In genomic region chr7:156493942-156494341, GRCh38 we compare ENCODE assay signal across 30 cellular contexts.
DNase-seq lines count a peak whose midpoint lies in the region; ATAC-seq, FAIRE-seq and TF ChIP-seq lines count a peak whose summit lies in the region.
"Had no signal": no experiment of that assay in that cellular context is flagged by ENCODE, and none has a peak within 500 bp of the region (broad histone marks: within the 10 kb centered on the region; RNA-seq: fewer than 3 reads in every experiment).

No MANE protein-coding gene starts in this region.

- CTCF ChIA-PET in MCF 10A (lab: Yijun Ruan, JAX) = no interaction called here

- DNase-seq in MCF 10A (ENCODE audit: unreplicated experiment) = peak; percentile 51
- no peak for DNase-seq in breast epithelium (ENCODE audit: low spot score in 2 of 2)
- peak; percentile 20 for DNase-seq in bronchial epithelial cell (ENCODE audit: low read depth)
- peak; percentile 16 for DNase-seq in glomerular visceral epithelial cell (ENCODE audit: extremely low spot score)
- DNase-seq in cortex of kidney (lab: John Stamatoyannopoulos, UW) = no peak
- no peak for DNase-seq in uterus
- DNase-seq in sciatic nerve (ENCODE audit: low spot score) = no peak
- DNase-seq: activated CD4-positive, alpha-beta T cell treated with anti-CD3 and anti-CD28 coated beads, Interleukin-2, amount 50 U/mL, for 1 hour; activated CD4-positive, CD25-positive, alpha-beta regulatory T cell; activated effector memory CD4-positive, alpha-beta T cell treated with anti-CD3 and anti-CD28 coated beads, Interleukin-2, amount 50 U/mL, for 16 hours; activated T-cell treated with anti-CD3 and anti-CD28 coated beads, Interleukin-2, amount 50 U/mL, for 24 hours; AML-193; anterior cingulate cortex; Calu3; CD4-positive, CD25-positive, alpha-beta regulatory T cell; DMS79; GF-D8; immature natural killer cell; left lung; NCI-H1092 treated with DMSO at 0.1 percent for 48 hours; NCI-H1694 treated with DMSO at 0.1 percent for 48 hours; SK-N-SH; stimulated activated CD4-positive, alpha-beta T cell treated with anti-CD3 and anti-CD28 coated beads, Interleukin-15, amount 100 ng/mL, for 24 hours; transverse colon had no signal

- ATAC-seq in HG02885 (IDR thresholded peaks at IDR 0.05; ENCODE audit: poor library complexity, unreplicated experiment) = no peak
- no peak for ATAC-seq in sciatic nerve
- ATAC-seq: left lung; stimulated activated effector memory CD8-positive, alpha-beta T cell treated with anti-CD3 and anti-CD28 coated beads, Interleukin-12 subunit alpha, Interleukin-12 subunit beta, amount 100 ng/mL, for 72 hours had no signal

- TF ChIP-seq POLR2A in breast epithelium (IDR thresholded peaks at IDR 0.05) (no peak), uterus (IDR thresholded peaks at IDR 0.05) (no peak)

- no peaks in the 10 kb centered on the region for H3K4me1 ChIP-seq in breast epithelium
- H3K4me1 ChIP-seq in uterus = no peaks in the 10 kb centered on the region
- H3K4me1 ChIP-seq: left lung, transverse colon had no signal

- no peaks in the 10 kb centered on the region for H3K36me3 ChIP-seq in breast epithelium
- no peaks in the 10 kb centered on the region for H3K36me3 ChIP-seq in bronchial epithelial cell (ENCODE audit: control insufficient read depth, insufficient read depth, low read length)
- no peaks in the 10 kb centered on the region for H3K36me3 ChIP-seq in uterus
- H3K36me3 ChIP-seq: left lung, neutrophil, transverse colon had no signal

- no peaks in the 10 kb centered on the region for H3K36me3 Mint-ChIP-seq in MCF 10A (ENCODE audit: insufficient read depth, unreplicated experiment)
- H3K36me3 Mint-ChIP-seq: activated naive CD8-positive, alpha-beta T cell; CD4-positive, CD25-positive, alpha-beta regulatory T cell; immature natural killer cell; stimulated activated effector memory CD8-positive, alpha-beta T cell treated with anti-CD3 and anti-CD28 coated beads, Interleukin-12 subunit alpha, Interleukin-12 subunit beta, amount 100 ng/mL, for 72 hours had no signal

- H3K9me3 ChIP-seq in breast epithelium (no peaks in the 10 kb centered on the region), uterus (no peaks in the 10 kb centered on the region)
- H3K9me3 ChIP-seq: left lung, neutrophil, SK-N-SH, transverse colon had no signal

- no peaks in the 10 kb centered on the region for H3K9me3 Mint-ChIP-seq in MCF 10A (ENCODE audit: unreplicated experiment)
- H3K9me3 Mint-ChIP-seq: activated T-cell treated with anti-CD3 and anti-CD28 coated beads, Interleukin-2, amount 50 U/mL, for 24 hours; CD4-positive, CD25-positive, alpha-beta regulatory T cell; immature natural killer cell; stimulated activated effector memory CD8-positive, alpha-beta T cell treated with anti-CD3 and anti-CD28 coated beads, Interleukin-12 subunit alpha, Interleukin-12 subunit beta, amount 100 ng/mL, for 72 hours had no signal

- FAIRE-seq in bronchial epithelial cell (lab: Jason Lieb, UNC) = no peak

- H3K27me3 ChIP-seq in breast epithelium = no peaks in the 10 kb centered on the region
- H3K27me3 ChIP-seq in bronchial epithelial cell (ENCODE audit: control insufficient read depth, insufficient read depth, low read length) = no peaks in the 10 kb centered on the region
- no peaks in the 10 kb centered on the region for H3K27me3 ChIP-seq in uterus
- H3K27me3 ChIP-seq: left lung, transverse colon had no signal

- POLR2A ChIA-PET in MCF 10A (lab: Yijun Ruan, JAX) = interaction anchor here (0.9 to 1.7 kb wide), 2 partner anchors 11 to 18 kb away, joined by 3 to 5 read pairs; no protein-coding TSS in a partner anchor

- H3K4me3 Mint-ChIP-seq in MCF 10A (ENCODE audit: unreplicated experiment) = no peak overlapping the region
- H3K4me3 Mint-ChIP-seq: activated naive CD8-positive, alpha-beta T cell; activated T-cell treated with anti-CD3 and anti-CD28 coated beads, Interleukin-2, amount 50 U/mL, for 24 hours; CD4-positive, CD25-positive, alpha-beta regulatory T cell; immature natural killer cell; stimulated activated effector memory CD8-positive, alpha-beta T cell treated with anti-CD3 and anti-CD28 coated beads, Interleukin-12 subunit alpha, Interleukin-12 subunit beta, amount 100 ng/mL, for 72 hours had no signal

- no TSS peak for BruUV-seq in MCF 10A (replicated peaks; lab: Mats Ljungman, UMichigan)

- no peak for TF ChIP-seq CTCF in MCF 10A (IDR thresholded peaks at IDR 0.05; ENCODE audit: unreplicated experiment)
- TF ChIP-seq CTCF in breast epithelium (IDR thresholded peaks at IDR 0.05) = no peak
- no peak for TF ChIP-seq CTCF in bronchial epithelial cell (IDR thresholded peaks at IDR 0.05; ENCODE audit: insufficient read depth, low read length, severe bottlenecking)
- no peak for TF ChIP-seq CTCF in uterus (IDR thresholded peaks at IDR 0.05)

- no peaks in the 10 kb centered on the region for H3K27me3 Mint-ChIP-seq in MCF 10A (ENCODE audit: insufficient read depth, unreplicated experiment)
- H3K27me3 Mint-ChIP-seq: activated T-cell treated with anti-CD3 and anti-CD28 coated beads, Interleukin-2, amount 50 U/mL, for 24 hours; CD4-positive, CD25-positive, alpha-beta regulatory T cell had no signal

- H3K4me1 Mint-ChIP-seq in MCF 10A (ENCODE audit: insufficient read depth, unreplicated experiment) = no peaks in the 10 kb centered on the region
- H3K4me1 Mint-ChIP-seq: immature natural killer cell; stimulated activated effector memory CD8-positive, alpha-beta T cell treated with anti-CD3 and anti-CD28 coated beads, Interleukin-12 subunit alpha, Interleukin-12 subunit beta, amount 100 ng/mL, for 72 hours had no signal

- H3K27ac Mint-ChIP-seq in MCF 10A (ENCODE audit: low read depth, unreplicated experiment) = no peak overlapping the region
- H3K27ac Mint-ChIP-seq: activated naive CD8-positive, alpha-beta T cell; activated T-cell treated with anti-CD3 and anti-CD28 coated beads, Interleukin-2, amount 50 U/mL, for 24 hours; immature natural killer cell; progenitor cell of endocrine pancreas; stimulated activated effector memory CD8-positive, alpha-beta T cell treated with anti-CD3 and anti-CD28 coated beads, Interleukin-12 subunit alpha, Interleukin-12 subunit beta, amount 100 ng/mL, for 72 hours had no signal

- intact Hi-C loops in MCF 10A (cut with micrococcal nuclease) = no loop called here
- intact Hi-C loops in breast epithelium (cut with DNase I; ENCODE audit: low total_unique reads) = no loop called here
- intact Hi-C loops in uterus (cut with DNase I; ENCODE audit: low total_unique reads) = no loop called here
- intact Hi-C loops in sciatic nerve (cut with DNase I) = loop anchor here (5.0 kb wide), 1 partner anchor 1257 kb away; no protein-coding TSS in a partner anchor

- H3K27ac ChIP-seq in breast epithelium = no peak overlapping the region
- no peak overlapping the region for H3K27ac ChIP-seq in uterus
- H3K27ac ChIP-seq: 22Rv1, left lung, neutrophil, transverse colon had no signal

- no peak overlapping the region for H3K4me3 ChIP-seq in breast epithelium
- H3K4me3 ChIP-seq in bronchial epithelial cell (ENCODE audit: low read depth, low read length) = no peak overlapping the region
- no peak overlapping the region for H3K4me3 ChIP-seq in uterus
- H3K4me3 ChIP-seq: left lung, transverse colon had no signal

Comparison
In these comparisons a context has a peak if more than half of its experiments do, and no peak if none do; other contexts are left out.
1. DNase-seq: peak in MCF 10A (single experiment), bronchial epithelial cell (single experiment) and glomerular visceral epithelial cell (single experiment); none in breast epithelium (0 of 2), cortex of kidney (single experiment), uterus (0 of 2) and sciatic nerve (single experiment).